ENCODE assay signal across 1 cellular context in genomic region chr9:87374023-87374942, GRCh38.
TF ChIP-seq lines count a peak whose summit lies in the region.

No MANE protein-coding gene starts in this region.

TF ChIP-seq in GM12878, 131 proteins besides CTCF, POLR2A, EP300 and RAD21 (continued from another document):
- TF ChIP-seq RELB (IDR thresholded peaks at IDR 0.05; ENCODE audit: low read depth) = peak; percentile 41; the same call in 1 of the 2 replicates
- TF ChIP-seq IKZF1 (conservative IDR thresholded peaks at IDR 0.05) = peak; percentile 60
- peak in 1 of 2 experiments; percentile 73; a peak in 2 of 4 replicates for TF ChIP-seq ETV6 (conservative IDR thresholded peaks at IDR 0.05 in 1 of 2, IDR thresholded peaks at IDR 0.05 in 1 of 2; ENCODE audit: borderline replicate concordance in 1 of 2, low read depth in 1 of 2)
- TF ChIP-seq IKZF2 (IDR thresholded peaks at IDR 0.05) = peak; percentile 73 to 78; a peak in 3 of 4 replicates
- TF ChIP-seq NFIC (IDR thresholded peaks at IDR 0.05; ENCODE audit: low read depth, low read length) = peak; percentile 76
- peak; percentile 54; the same call in 1 of the 2 replicates for TF ChIP-seq DPF2 (IDR thresholded peaks at IDR 0.05)
- peak; percentile 50; the same call in 1 of the 2 replicates for TF ChIP-seq SPI1 (IDR thresholded peaks at IDR 0.05; ENCODE audit: borderline replicate concordance, insufficient read depth, low read depth, low read length)
- peak; percentile 88 for TF ChIP-seq JUNB (IDR thresholded peaks at IDR 0.05)
